ENCODE assay signal across 16 cellular contexts in genomic region chr16:70740174-70740918, GRCh38. TPM values are rescaled to one million over a fixed set of nuclear protein-coding genes. Genes with fewer than 3 reads are reported as not detected.
A peak's percentile ranks its signal among the peaks of the same experiment; 100 is the strongest.
DNase-seq lines count a peak whose midpoint lies in the region; ATAC-seq and TF ChIP-seq lines count a peak whose summit lies in the region.
"Had no signal": no experiment of that assay in that cellular context is flagged by ENCODE, and none has a peak within 500 bp of the region (broad histone marks: within the 10 kb centered on the region; RNA-seq: fewer than 3 reads in every experiment).

No MANE protein-coding gene starts in this region.

- H4K20me1 ChIP-seq in BLaER1 treated with 17β-estradiol and CSF1 and Interleukin-3, amounts not matched to agents 10 nM and 100 nM, result peaks cover 0 to 98% (median 0%) of the 10 kb centered on the region in 11 experiments; a peak in 10 of 22 replicates
- no peaks in the 10 kb centered on the region for H4K20me1 ChIP-seq in KMS-11 (ENCODE audit: insufficient read depth)

- H2AFZ ChIP-seq in KMS-11 (ENCODE audit: low read depth) (no peak overlapping the region), neuronal stem cell (ENCODE audit: low read length) (no peak overlapping the region)

- peak overlapping the region; percentile 0 to 91 (median 79); a peak in 20 of 22 replicates for H3K27ac ChIP-seq in BLaER1 treated with 17β-estradiol and CSF1 and Interleukin-3, amounts not matched to agents 10 nM and 100 nM
- H3K27ac ChIP-seq in KMS-11 (peak overlapping the region; percentile 100; the same call in 1 of the 2 replicates), neuronal stem cell (replicated peaks; ENCODE audit: low read length) (no peak overlapping the region)
- H3K27ac ChIP-seq: WERI-Rb-1 had no signal

- H3K14ac ChIP-seq in neuronal stem cell (ENCODE audit: low read length), result no peak overlapping the region

- H3K4ac ChIP-seq in neuronal stem cell (ENCODE audit: low read length), result no peak overlapping the region

- H3K18ac ChIP-seq in neuronal stem cell (ENCODE audit: low read length), result no peak overlapping the region

- H3K23ac ChIP-seq in neuronal stem cell (ENCODE audit: low read depth, low read length, poor library complexity), result no peak overlapping the region

- no peak overlapping the region for H3K4me3 Mint-ChIP-seq in effector memory CD8-positive, alpha-beta T cell

- no peak overlapping the region for H2AK5ac ChIP-seq in neuronal stem cell (ENCODE audit: low read depth, low read length)

- H3K79me1 ChIP-seq in neuronal stem cell (ENCODE audit: low read depth, low read length), result no peaks in the 10 kb centered on the region

- no peaks in the 10 kb centered on the region for H3K79me2 ChIP-seq in KMS-11 (ENCODE audit: insufficient read depth, low read depth)

- H2BK120ac ChIP-seq in neuronal stem cell (ENCODE audit: low read depth, low read length), result no peak overlapping the region

- ATAC-seq in effector memory CD8-positive, alpha-beta T cell (replicated peaks), result no peak
- ATAC-seq in GM18873 (IDR thresholded peaks at IDR 0.05; ENCODE audit: low FRiP score, unreplicated experiment) (no peak), HG02678 (IDR thresholded peaks at IDR 0.05; ENCODE audit: unreplicated experiment) (no peak)

- no CpG with 5 or more reads among the region's 16 CpGs for WGBS in neuronal stem cell (ENCODE audit: extremely low coverage in 2 of 2, insufficient read length in 2 of 2, insufficient replicate concordance in 1 of 2), 2 donors

- peaks cover 79 to 96% (median 89%) of the 10 kb centered on the region in 10 experiments for H3K4me1 ChIP-seq in BLaER1 treated with 17β-estradiol and CSF1 and Interleukin-3, amounts not matched to agents 10 nM and 100 nM
- H3K4me1 ChIP-seq in KMS-11 (ENCODE audit: low read depth, poor library complexity, severe bottlenecking), result peaks cover 50% of the 10 kb centered on the region
- H3K4me1 ChIP-seq in neuronal stem cell (ENCODE audit: control insufficient read depth in 2 of 2, insufficient read depth in 1 of 2, low read depth in 1 of 2, low read length in 2 of 2), result peaks cover 19% of the 10 kb centered on the region in 2 donors

- peaks cover 19 to 30% of the 10 kb centered on the region in 2 donors for H3K4me1 Mint-ChIP-seq in effector memory CD8-positive, alpha-beta T cell (ENCODE audit: low read depth in 2 of 2)

- H3K9me3 Mint-ChIP-seq in effector memory CD8-positive, alpha-beta T cell, result no peaks in the 10 kb centered on the region

- H4K8ac ChIP-seq in neuronal stem cell (ENCODE audit: low read depth, low read length), result no peak overlapping the region

- H2BK5ac ChIP-seq in neuronal stem cell (ENCODE audit: low read length), result peak overlapping the region; percentile 40

- H3K27me3 Mint-ChIP-seq in effector memory CD8-positive, alpha-beta T cell, result no peaks in the 10 kb centered on the region

- H3K4me3 ChIP-seq in BLaER1 treated with 17β-estradiol and CSF1 and Interleukin-3, amounts not matched to agents 10 nM and 100 nM, result peak overlapping the region in 2 of 10 experiments; percentile 1 to 27; a peak in 3 of 20 replicates
- no peak overlapping the region for H3K4me3 ChIP-seq in KMS-11 (IDR thresholded peaks at IDR 0.05; ENCODE audit: insufficient read depth, low read depth, low read length)
- no peak overlapping the region for H3K4me3 ChIP-seq in neuronal stem cell (ENCODE audit: low read length in 2 of 2)
- H3K4me3 ChIP-seq: lung had no signal

- H3K9ac ChIP-seq in BLaER1 treated with 17β-estradiol and CSF1 and Interleukin-3, amounts not matched to agents 10 nM and 100 nM, result peak overlapping the region; percentile 44 to 82 (median 62); a peak in 20 of 22 replicates
- H3K9ac ChIP-seq in KMS-11 (no peak overlapping the region; the same call in 1 of the 2 replicates), neuronal stem cell (ENCODE audit: low read depth, low read length, poor library complexity) (peak overlapping the region; percentile 37)

- no peak overlapping the region for H2BK12ac ChIP-seq in neuronal stem cell (ENCODE audit: low read length)

- no peak overlapping the region for H4K91ac ChIP-seq in neuronal stem cell (ENCODE audit: low read depth, low read length, poor library complexity)

- H3K36me3 ChIP-seq in BLaER1 treated with 17β-estradiol and CSF1 and Interleukin-3, amounts not matched to agents 10 nM and 100 nM, result peaks cover 20 to 84% (median 27%) of the 10 kb centered on the region in 11 experiments
- H3K36me3 ChIP-seq in KMS-11 (ENCODE audit: insufficient read depth) (no peaks in the 10 kb centered on the region; the same call in 1 of the 2 replicates), neuronal stem cell (replicated peaks in 1 of 2; ENCODE audit: control insufficient read depth in 2 of 2, insufficient read depth in 2 of 2, low read length in 2 of 2) (peaks cover 12 to 49% of the 10 kb centered on the region in 2 donors)

- peaks cover 18% of the 10 kb centered on the region for H3K36me3 Mint-ChIP-seq in effector memory CD8-positive, alpha-beta T cell (ENCODE audit: insufficient read depth)

- peak overlapping the region; percentile 49 to 75 for H3K27ac Mint-ChIP-seq in effector memory CD8-positive, alpha-beta T cell

- H2BK15ac ChIP-seq in neuronal stem cell (ENCODE audit: low read length), result no peak overlapping the region

- H3K4me2 ChIP-seq in BLaER1 treated with 17β-estradiol and CSF1 and Interleukin-3, amounts not matched to agents 10 nM and 100 nM, result peak overlapping the region; percentile 85 to 98 (median 93)
- no peak overlapping the region for H3K4me2 ChIP-seq in KMS-11
- no peak overlapping the region for H3K4me2 ChIP-seq in neuronal stem cell (ENCODE audit: insufficient read depth, low read length, poor library complexity, severe bottlenecking)

- no peak for TF ChIP-seq CTCF in KMS-11 (conservative IDR thresholded peaks at IDR 0.05; ENCODE audit: low read depth, low read length)

- peaks cover 14 to 24% (median 19%) of the 10 kb centered on the region in 11 experiments for H3K9me3 ChIP-seq in BLaER1 treated with 17β-estradiol and CSF1 and Interleukin-3, amounts not matched to agents 10 nM and 100 nM (replicated peaks in 1 of 11)
- peaks cover 3 to 4% of the 10 kb centered on the region in 2 donors for H3K9me3 ChIP-seq in neuronal stem cell (replicated peaks in 1 of 2; ENCODE audit: control insufficient read depth in 2 of 2, insufficient read depth in 1 of 2, low read depth in 1 of 2, low read length in 2 of 2)

- H3K27me3 ChIP-seq in BLaER1 treated with 17β-estradiol and CSF1 and Interleukin-3, amounts not matched to agents 10 nM and 100 nM, result no peaks in the 10 kb centered on the region
- no peaks in the 10 kb centered on the region for H3K27me3 ChIP-seq in KMS-11 (ENCODE audit: insufficient read depth, low read depth)
- H3K27me3 ChIP-seq in neuronal stem cell (ENCODE audit: control insufficient read depth in 3 of 3, insufficient read depth in 3 of 3, low read depth in 1 of 3, low read length in 3 of 3), result no peaks in the 10 kb centered on the region

- DNase-seq in effector memory CD8-positive, alpha-beta T cell, result no peak
- no peak for DNase-seq in neuronal stem cell (ENCODE audit: low spot score)
- no peak for DNase-seq in NCI-H446 treated with DMSO at 0.1 percent for 48 hours (lab: John Stamatoyannopoulos, UW)
- no peak for DNase-seq in NCI-H345 (lab: John Stamatoyannopoulos, UW)
- DNase-seq: C1 segment of cervical spinal cord, erythroblast, hippocampal formation, NCI-H1092, NCI-H510A treated with DMSO at 0.1 percent for 48 hours, SHP77 treated with DMSO at 0.1 percent for 48 hours, WERI-Rb-1 had no signal

RNA-seq across cellular contexts. Expression of gene MTSS2, which starts 54.5 kb away (rescaled TPM):
- 45.9 TPM for polyA plus RNA-seq in neuronal stem cell (2013, experiment 1 of 2)
- 48.5 TPM for polyA plus RNA-seq in neuronal stem cell (2013, experiment 2 of 2)

Comparison
In these comparisons a context has a peak if more than half of its experiments do, and no peak if none do; other contexts are left out.
1. H3K4me2 ChIP-seq: peak in BLaER1 treated with 17β-estradiol and CSF1 and Interleukin-3, amounts not matched to agents 10 nM and 100 nM (11 of 11); none in KMS-11 (single experiment) and neuronal stem cell (single experiment).